ENCODE assay signal across 1 cellular context in the genomic region with DNA sequence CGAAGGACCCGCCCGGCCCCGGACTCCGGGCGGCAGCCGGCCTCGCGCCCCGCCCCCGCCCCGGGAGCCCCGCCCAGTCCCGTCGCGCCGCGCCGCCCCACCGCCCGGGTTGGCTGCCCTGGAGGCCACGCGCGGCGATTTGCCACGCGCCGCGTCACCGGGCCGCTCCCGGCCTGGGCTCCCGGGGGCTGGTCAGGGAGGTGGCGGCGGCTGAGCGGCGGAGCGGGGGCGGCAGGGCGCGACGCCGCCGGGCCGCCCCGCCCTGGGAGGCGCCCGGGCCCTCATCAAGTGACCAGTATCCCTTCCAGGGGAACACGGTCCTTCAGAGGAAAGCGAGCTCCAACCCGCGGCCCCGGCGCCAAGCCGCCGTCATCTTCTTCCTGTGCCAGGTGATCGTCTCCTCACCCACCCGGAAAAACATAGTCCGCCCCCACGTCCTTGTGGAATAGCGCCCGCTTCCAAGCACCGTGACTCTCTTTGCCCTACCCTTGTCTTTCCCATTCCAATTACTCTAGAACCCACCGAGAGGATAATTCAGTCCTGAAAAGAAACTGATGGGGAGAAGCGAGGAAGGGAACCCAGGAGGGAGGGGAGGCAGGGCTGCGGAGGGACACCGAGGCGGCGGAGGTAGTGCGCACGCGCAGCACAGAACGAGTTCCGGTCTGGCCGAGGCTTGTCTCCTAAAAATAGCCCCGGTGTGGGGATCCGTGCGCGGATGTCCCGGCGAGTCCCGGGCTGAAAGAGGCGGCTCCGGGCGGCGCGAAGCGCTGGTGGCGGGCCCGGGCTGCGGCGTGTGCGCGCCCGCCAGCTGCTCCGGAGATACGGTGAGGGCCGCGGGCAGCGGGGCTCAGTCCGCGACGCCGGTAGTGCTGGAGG.
TF ChIP-seq lines count a peak whose summit lies in the region.

A gene (plus strand): TSS at position 704 of the 876 bp plus-strand sequence. CDS start 67,136 bp downstream, outside the sequence.

TF ChIP-seq in GM12878, 131 proteins besides CTCF, POLR2A, EP300 and RAD21 (continued from another document and continues in another):
- TF ChIP-seq NR2C1 (IDR thresholded peaks at IDR 0.05) (no peak), CHD1 (IDR thresholded peaks at IDR 0.05; ENCODE audit: low read depth, low read length) (peak; percentile 88; the same call in 1 of the 2 replicates), TAF1 (IDR thresholded peaks at IDR 0.05; ENCODE audit: borderline replicate concordance, low read depth, low read length) (peak; percentile 89), SREBF2 (IDR thresholded peaks at IDR 0.05; ENCODE audit: low read length) (no peak), HDGF (IDR thresholded peaks at IDR 0.05) (peak; percentile 68; the same call in 1 of the 2 replicates), ZZZ3 (IDR thresholded peaks at IDR 0.05; ENCODE audit: control insufficient read depth, insufficient read length, low read depth) (no peak), CBX5 (IDR thresholded peaks at IDR 0.05; ENCODE audit: low read depth) (peak; percentile 78), NR2C2 (IDR thresholded peaks at IDR 0.05; ENCODE audit: borderline replicate concordance, control insufficient read depth, insufficient read length, low read depth) (no peak), SMAD5 (IDR thresholded peaks at IDR 0.05; ENCODE audit: low read depth) (no peak; the same call in none of the 2 replicates), ASH2L (IDR thresholded peaks at IDR 0.05; ENCODE audit: borderline replicate concordance, low read depth) (no peak), BMI1 (IDR thresholded peaks at IDR 0.05; ENCODE audit: borderline replicate concordance) (no peak; the same call in 1 of the 2 replicates), ZNF384 (IDR thresholded peaks at IDR 0.05; ENCODE audit: borderline replicate concordance, low read depth, low read length) (no peak), SUZ12 (IDR thresholded peaks at IDR 0.05; ENCODE audit: unreplicated experiment) (no peak), RCOR1 (conservative IDR thresholded peaks at IDR 0.05; ENCODE audit: low read depth, low read length) (peak; percentile 73; the same call in 1 of the 2 replicates), RAD51 (IDR thresholded peaks at IDR 0.05) (peak; percentile 57), PAX8 (IDR thresholded peaks at IDR 0.05) (no peak), YBX1 (IDR thresholded peaks at IDR 0.05) (no peak), CREM (IDR thresholded peaks at IDR 0.05; ENCODE audit: low read depth) (no peak), BHLHE40 (IDR thresholded peaks at IDR 0.05; ENCODE audit: borderline replicate concordance in 1 of 2, low read depth in 2 of 2, low read length in 1 of 2) (peak; percentile 71; a peak in 3 of 4 replicates), CREB1 (IDR thresholded peaks at IDR 0.05; ENCODE audit: low read depth) (peak; percentile 40), NFYA (IDR thresholded peaks at IDR 0.05; ENCODE audit: borderline replicate concordance, low read depth, low read length) (no peak), NRF1 (conservative IDR thresholded peaks at IDR 0.05; ENCODE audit: low read depth, low read length) (peak; percentile 65), RELA (IDR thresholded peaks at IDR 0.05; ENCODE audit: borderline replicate concordance, partially characterized antibody) (no peak), ZNF207 (IDR thresholded peaks at IDR 0.05; ENCODE audit: borderline replicate concordance) (peak; percentile 91; the same call in 1 of the 2 replicates), ESRRA (IDR thresholded peaks at IDR 0.05; ENCODE audit: low read length) (0 out of 2 replicates have a peak, but pooled peaks have one; percentile 46), LARP7 (IDR thresholded peaks at IDR 0.05) (peak; percentile 73; the same call in 1 of the 2 replicates), IRF4 (IDR thresholded peaks at IDR 0.05; ENCODE audit: low read depth, low read length) (peak; percentile 67; the same call in 1 of the 2 replicates), KDM1A (IDR thresholded peaks at IDR 0.05; ENCODE audit: borderline replicate concordance) (no peak)
- TF ChIP-seq, protein P1, sequence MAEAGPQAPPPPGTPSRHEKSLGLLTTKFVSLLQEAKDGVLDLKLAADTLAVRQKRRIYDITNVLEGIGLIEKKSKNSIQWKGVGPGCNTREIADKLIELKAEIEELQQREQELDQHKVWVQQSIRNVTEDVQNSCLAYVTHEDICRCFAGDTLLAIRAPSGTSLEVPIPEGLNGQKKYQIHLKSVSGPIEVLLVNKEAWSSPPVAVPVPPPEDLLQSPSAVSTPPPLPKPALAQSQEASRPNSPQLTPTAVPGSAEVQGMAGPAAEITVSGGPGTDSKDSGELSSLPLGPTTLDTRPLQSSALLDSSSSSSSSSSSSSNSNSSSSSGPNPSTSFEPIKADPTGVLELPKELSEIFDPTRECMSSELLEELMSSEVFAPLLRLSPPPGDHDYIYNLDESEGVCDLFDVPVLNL (IDR thresholded peaks at IDR 0.05; ENCODE audit: low read depth, low read length), result no peak
- TF ChIP-seq, protein P2, sequence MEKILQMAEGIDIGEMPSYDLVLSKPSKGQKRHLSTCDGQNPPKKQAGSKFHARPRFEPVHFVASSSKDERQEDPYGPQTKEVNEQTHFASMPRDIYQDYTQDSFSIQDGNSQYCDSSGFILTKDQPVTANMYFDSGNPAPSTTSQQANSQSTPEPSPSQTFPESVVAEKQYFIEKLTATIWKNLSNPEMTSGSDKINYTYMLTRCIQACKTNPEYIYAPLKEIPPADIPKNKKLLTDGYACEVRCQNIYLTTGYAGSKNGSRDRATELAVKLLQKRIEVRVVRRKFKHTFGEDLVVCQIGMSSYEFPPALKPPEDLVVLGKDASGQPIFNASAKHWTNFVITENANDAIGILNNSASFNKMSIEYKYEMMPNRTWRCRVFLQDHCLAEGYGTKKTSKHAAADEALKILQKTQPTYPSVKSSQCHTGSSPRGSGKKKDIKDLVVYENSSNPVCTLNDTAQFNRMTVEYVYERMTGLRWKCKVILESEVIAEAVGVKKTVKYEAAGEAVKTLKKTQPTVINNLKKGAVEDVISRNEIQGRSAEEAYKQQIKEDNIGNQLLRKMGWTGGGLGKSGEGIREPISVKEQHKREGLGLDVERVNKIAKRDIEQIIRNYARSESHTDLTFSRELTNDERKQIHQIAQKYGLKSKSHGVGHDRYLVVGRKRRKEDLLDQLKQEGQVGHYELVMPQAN (conservative IDR thresholded peaks at IDR 0.05), result peak; percentile 58
- TF ChIP-seq, protein P3, sequence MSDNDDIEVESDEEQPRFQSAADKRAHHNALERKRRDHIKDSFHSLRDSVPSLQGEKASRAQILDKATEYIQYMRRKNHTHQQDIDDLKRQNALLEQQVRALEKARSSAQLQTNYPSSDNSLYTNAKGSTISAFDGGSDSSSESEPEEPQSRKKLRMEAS (IDR thresholded peaks at IDR 0.05; ENCODE audit: low read depth, low read length), result peak; percentile 93
- TF ChIP-seq, protein P4, sequence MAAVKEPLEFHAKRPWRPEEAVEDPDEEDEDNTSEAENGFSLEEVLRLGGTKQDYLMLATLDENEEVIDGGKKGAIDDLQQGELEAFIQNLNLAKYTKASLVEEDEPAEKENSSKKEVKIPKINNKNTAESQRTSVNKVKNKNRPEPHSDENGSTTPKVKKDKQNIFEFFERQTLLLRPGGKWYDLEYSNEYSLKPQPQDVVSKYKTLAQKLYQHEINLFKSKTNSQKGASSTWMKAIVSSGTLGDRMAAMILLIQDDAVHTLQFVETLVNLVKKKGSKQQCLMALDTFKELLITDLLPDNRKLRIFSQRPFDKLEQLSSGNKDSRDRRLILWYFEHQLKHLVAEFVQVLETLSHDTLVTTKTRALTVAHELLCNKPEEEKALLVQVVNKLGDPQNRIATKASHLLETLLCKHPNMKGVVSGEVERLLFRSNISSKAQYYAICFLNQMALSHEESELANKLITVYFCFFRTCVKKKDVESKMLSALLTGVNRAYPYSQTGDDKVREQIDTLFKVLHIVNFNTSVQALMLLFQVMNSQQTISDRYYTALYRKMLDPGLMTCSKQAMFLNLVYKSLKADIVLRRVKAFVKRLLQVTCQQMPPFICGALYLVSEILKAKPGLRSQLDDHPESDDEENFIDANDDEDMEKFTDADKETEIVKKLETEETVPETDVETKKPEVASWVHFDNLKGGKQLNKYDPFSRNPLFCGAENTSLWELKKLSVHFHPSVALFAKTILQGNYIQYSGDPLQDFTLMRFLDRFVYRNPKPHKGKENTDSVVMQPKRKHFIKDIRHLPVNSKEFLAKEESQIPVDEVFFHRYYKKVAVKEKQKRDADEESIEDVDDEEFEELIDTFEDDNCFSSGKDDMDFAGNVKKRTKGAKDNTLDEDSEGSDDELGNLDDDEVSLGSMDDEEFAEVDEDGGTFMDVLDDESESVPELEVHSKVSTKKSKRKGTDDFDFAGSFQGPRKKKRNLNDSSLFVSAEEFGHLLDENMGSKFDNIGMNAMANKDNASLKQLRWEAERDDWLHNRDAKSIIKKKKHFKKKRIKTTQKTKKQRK (IDR thresholded peaks at IDR 0.05; ENCODE audit: low read depth, low read length), result no peak
- TF ChIP-seq, protein P5, sequence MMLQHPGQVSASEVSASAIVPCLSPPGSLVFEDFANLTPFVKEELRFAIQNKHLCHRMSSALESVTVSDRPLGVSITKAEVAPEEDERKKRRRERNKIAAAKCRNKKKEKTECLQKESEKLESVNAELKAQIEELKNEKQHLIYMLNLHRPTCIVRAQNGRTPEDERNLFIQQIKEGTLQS (IDR thresholded peaks at IDR 0.05; ENCODE audit: borderline replicate concordance, extremely low read depth, low read depth, low read length), result no peak
- TF ChIP-seq, protein P6, sequence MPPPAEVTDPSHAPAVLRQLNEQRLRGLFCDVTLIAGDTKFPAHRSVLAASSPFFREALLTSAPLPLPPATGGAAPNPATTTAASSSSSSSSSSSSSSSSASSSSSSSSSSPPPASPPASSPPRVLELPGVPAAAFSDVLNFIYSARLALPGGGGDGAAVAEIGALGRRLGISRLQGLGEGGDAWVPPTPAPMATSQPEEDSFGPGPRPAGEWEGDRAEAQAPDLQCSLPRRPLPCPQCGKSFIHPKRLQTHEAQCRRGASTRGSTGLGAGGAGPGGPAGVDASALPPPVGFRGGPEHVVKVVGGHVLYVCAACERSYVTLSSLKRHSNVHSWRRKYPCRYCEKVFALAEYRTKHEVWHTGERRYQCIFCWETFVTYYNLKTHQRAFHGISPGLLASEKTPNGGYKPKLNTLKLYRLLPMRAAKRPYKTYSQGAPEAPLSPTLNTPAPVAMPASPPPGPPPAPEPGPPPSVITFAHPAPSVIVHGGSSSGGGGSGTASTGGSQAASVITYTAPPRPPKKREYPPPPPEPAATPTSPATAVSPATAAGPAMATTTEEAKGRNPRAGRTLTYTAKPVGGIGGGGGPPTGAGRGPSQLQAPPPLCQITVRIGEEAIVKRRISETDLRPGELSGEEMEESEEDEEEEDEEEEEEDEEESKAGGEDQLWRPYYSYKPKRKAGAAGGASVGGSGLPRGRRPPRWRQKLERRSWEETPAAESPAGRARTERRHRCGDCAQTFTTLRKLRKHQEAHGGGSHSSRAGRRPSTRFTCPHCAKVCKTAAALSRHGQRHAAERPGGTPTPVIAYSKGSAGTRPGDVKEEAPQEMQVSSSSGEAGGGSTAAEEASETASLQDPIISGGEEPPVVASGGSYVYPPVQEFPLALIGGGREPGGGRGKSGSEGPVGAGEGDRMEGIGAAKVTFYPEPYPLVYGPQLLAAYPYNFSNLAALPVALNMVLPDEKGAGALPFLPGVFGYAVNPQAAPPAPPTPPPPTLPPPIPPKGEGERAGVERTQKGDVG (CRISPR knock-in tag; IDR thresholded peaks at IDR 0.05), result no peak
- TF ChIP-seq, protein P7, sequence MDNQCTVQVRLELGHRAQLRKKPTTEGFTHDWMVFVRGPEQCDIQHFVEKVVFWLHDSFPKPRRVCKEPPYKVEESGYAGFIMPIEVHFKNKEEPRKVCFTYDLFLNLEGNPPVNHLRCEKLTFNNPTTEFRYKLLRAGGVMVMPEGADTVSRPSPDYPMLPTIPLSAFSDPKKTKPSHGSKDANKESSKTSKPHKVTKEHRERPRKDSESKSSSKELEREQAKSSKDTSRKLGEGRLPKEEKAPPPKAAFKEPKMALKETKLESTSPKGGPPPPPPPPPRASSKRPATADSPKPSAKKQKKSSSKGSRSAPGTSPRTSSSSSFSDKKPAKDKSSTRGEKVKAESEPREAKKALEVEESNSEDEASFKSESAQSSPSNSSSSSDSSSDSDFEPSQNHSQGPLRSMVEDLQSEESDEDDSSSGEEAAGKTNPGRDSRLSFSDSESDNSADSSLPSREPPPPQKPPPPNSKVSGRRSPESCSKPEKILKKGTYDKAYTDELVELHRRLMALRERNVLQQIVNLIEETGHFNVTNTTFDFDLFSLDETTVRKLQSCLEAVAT (IDR thresholded peaks at IDR 0.05), result peak; percentile 90
- TF ChIP-seq, protein P8, sequence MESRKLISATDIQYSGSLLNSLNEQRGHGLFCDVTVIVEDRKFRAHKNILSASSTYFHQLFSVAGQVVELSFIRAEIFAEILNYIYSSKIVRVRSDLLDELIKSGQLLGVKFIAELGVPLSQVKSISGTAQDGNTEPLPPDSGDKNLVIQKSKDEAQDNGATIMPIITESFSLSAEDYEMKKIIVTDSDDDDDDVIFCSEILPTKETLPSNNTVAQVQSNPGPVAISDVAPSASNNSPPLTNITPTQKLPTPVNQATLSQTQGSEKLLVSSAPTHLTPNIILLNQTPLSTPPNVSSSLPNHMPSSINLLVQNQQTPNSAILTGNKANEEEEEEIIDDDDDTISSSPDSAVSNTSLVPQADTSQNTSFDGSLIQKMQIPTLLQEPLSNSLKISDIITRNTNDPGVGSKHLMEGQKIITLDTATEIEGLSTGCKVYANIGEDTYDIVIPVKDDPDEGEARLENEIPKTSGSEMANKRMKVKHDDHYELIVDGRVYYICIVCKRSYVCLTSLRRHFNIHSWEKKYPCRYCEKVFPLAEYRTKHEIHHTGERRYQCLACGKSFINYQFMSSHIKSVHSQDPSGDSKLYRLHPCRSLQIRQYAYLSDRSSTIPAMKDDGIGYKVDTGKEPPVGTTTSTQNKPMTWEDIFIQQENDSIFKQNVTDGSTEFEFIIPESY (IDR thresholded peaks at IDR 0.05), result no peak
- TF ChIP-seq, protein P9, sequence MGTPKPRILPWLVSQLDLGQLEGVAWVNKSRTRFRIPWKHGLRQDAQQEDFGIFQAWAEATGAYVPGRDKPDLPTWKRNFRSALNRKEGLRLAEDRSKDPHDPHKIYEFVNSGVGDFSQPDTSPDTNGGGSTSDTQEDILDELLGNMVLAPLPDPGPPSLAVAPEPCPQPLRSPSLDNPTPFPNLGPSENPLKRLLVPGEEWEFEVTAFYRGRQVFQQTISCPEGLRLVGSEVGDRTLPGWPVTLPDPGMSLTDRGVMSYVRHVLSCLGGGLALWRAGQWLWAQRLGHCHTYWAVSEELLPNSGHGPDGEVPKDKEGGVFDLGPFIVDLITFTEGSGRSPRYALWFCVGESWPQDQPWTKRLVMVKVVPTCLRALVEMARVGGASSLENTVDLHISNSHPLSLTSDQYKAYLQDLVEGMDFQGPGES (IDR thresholded peaks at IDR 0.05), result no peak
- TF ChIP-seq, protein P10, sequence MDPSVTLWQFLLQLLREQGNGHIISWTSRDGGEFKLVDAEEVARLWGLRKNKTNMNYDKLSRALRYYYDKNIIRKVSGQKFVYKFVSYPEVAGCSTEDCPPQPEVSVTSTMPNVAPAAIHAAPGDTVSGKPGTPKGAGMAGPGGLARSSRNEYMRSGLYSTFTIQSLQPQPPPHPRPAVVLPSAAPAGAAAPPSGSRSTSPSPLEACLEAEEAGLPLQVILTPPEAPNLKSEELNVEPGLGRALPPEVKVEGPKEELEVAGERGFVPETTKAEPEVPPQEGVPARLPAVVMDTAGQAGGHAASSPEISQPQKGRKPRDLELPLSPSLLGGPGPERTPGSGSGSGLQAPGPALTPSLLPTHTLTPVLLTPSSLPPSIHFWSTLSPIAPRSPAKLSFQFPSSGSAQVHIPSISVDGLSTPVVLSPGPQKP (IDR thresholded peaks at IDR 0.05; ENCODE audit: low read depth, low read length), result peak; percentile 97
